ENCODE assay signal across 32 cellular contexts in genomic region chr12:27769142-27769672, GRCh38. TPM values are rescaled to one million over a fixed set of nuclear protein-coding genes. Genes with fewer than 3 reads are reported as not detected.
"Had no signal": no experiment of that assay in that cellular context is flagged by ENCODE, and none has a peak within 500 bp of the region (broad histone marks: within the 10 kb centered on the region; RNA-seq: fewer than 3 reads in every experiment).

No MANE protein-coding gene starts in this region.

- H3K27me3 ChIP-seq: gastrocnemius medialis, neutrophil, pancreas, spleen, tibial nerve, upper lobe of left lung had no signal

- H3K9me3 Mint-ChIP-seq: dendritic cell treated with granulocyte-macrophage colony-stimulating factor and Interleukin-4, amounts not matched to agents 40 ng/mL and 50 ng/mL, for 4 days; endodermal cell; memory B cell; natural killer cell; neural crest cell; stimulated activated naive B cell treated with anti-CD40 and anti-IgM and Interleukin-4, amounts not matched to agents 10 μg/mL and 1 μg/mL and 100 μg/mL, for 72 hours; stimulated activated naive CD8-positive, alpha-beta T cell treated with anti-CD3 and anti-CD28 coated beads, Interleukin-15, Interleukin-2, amounts not matched to agents 100 ng/mL and 50 ng/mL, for 24 hours had no signal

- DNase-seq: central memory CD4-positive, alpha-beta T cell; effector CD8-positive, alpha-beta T cell; endodermal cell; foreskin fibroblast; gastrocnemius medialis; head of caudate nucleus; kidney; left cardiac atrium; left ventricle myocardium superior; lower lobe of right lung; natural killer cell; pancreas; spleen; stimulated activated CD4-positive, alpha-beta T cell treated with anti-CD3 and anti-CD28 coated beads, Interleukin-4, amount 100 ng/mL, for 4 hours; stimulated activated naive B cell treated with anti-CD40 and anti-IgM and Interleukin-4, amounts not matched to agents 10 μg/mL and 1 μg/mL and 100 μg/mL, for 72 hours; upper lobe of left lung had no signal

- H3K36me3 ChIP-seq: gastrocnemius medialis, lower lobe of right lung, neutrophil, pancreas, spleen, thoracic aorta, upper lobe of left lung had no signal

- H3K36me3 Mint-ChIP-seq: memory B cell; natural killer cell; stimulated activated naive B cell treated with anti-CD40 and anti-IgM and Interleukin-4, amounts not matched to agents 10 μg/mL and 1 μg/mL and 100 μg/mL, for 72 hours had no signal

- H3K4me3 ChIP-seq: gastrocnemius medialis, lower lobe of right lung, pancreas, spleen, thoracic aorta, tibial nerve, upper lobe of left lung had no signal

- H3K4me3 Mint-ChIP-seq: dendritic cell treated with granulocyte-macrophage colony-stimulating factor and Interleukin-4, amounts not matched to agents 40 ng/mL and 50 ng/mL, for 4 days; endodermal cell; memory B cell; natural killer cell; neural crest cell; stimulated activated naive B cell treated with anti-CD40 and anti-IgM and Interleukin-4, amounts not matched to agents 10 μg/mL and 1 μg/mL and 100 μg/mL, for 72 hours; stimulated activated naive CD8-positive, alpha-beta T cell treated with anti-CD3 and anti-CD28 coated beads, Interleukin-15, Interleukin-2, amounts not matched to agents 100 ng/mL and 50 ng/mL, for 24 hours had no signal

- H3K9me3 ChIP-seq: gastrocnemius medialis, lower lobe of right lung, neutrophil, pancreas, spleen, thoracic aorta, tibial nerve, upper lobe of left lung had no signal

- H3K27ac ChIP-seq: epithelial cell of prostate, gastrocnemius medialis, lower lobe of right lung, neutrophil, pancreas, spleen, thoracic aorta, tibial nerve, upper lobe of left lung had no signal

- H3K4me1 ChIP-seq: gastrocnemius medialis, lower lobe of right lung, pancreas, spleen, tibial nerve, upper lobe of left lung had no signal

- H3K27me3 Mint-ChIP-seq: dendritic cell treated with granulocyte-macrophage colony-stimulating factor and Interleukin-4, amounts not matched to agents 40 ng/mL and 50 ng/mL, for 4 days; memory B cell; stimulated activated naive B cell treated with anti-CD40 and anti-IgM and Interleukin-4, amounts not matched to agents 10 μg/mL and 1 μg/mL and 100 μg/mL, for 72 hours; stimulated activated naive CD8-positive, alpha-beta T cell treated with anti-CD3 and anti-CD28 coated beads, Interleukin-15, Interleukin-2, amounts not matched to agents 100 ng/mL and 50 ng/mL, for 24 hours had no signal

- H3K27ac Mint-ChIP-seq: dendritic cell treated with granulocyte-macrophage colony-stimulating factor and Interleukin-4, amounts not matched to agents 40 ng/mL and 50 ng/mL, for 4 days; endodermal cell; memory B cell; natural killer cell; stimulated activated naive B cell treated with anti-CD40 and anti-IgM and Interleukin-4, amounts not matched to agents 10 μg/mL and 1 μg/mL and 100 μg/mL, for 72 hours; stimulated activated naive CD8-positive, alpha-beta T cell treated with anti-CD3 and anti-CD28 coated beads, Interleukin-15, Interleukin-2, amounts not matched to agents 100 ng/mL and 50 ng/mL, for 24 hours had no signal

- H3K4me1 Mint-ChIP-seq: memory B cell; natural killer cell; neural crest cell; stimulated activated naive B cell treated with anti-CD40 and anti-IgM and Interleukin-4, amounts not matched to agents 10 μg/mL and 1 μg/mL and 100 μg/mL, for 72 hours had no signal

- FAIRE-seq: colon, kidney, pancreas, urothelium cell line had no signal

RNA-seq across cellular contexts. Expression of gene MANSC4, which starts 10.8 kb away (rescaled TPM):
- total RNA-seq: endodermal cell, esophagus mucosa, gastrocnemius medialis, glomerular endothelial cell, kidney, left cardiac atrium, left ventricle myocardium superior, lower lobe of right lung, natural killer cell, neural crest cell, omental fat pad, posterior vena cava, pulmonary artery endothelial cell, sciatic nerve, spleen, thoracic aorta, upper lobe of left lung had no signal
